Comparison of ENCODE assay signal across 21 cellular contexts in the genomic region with DNA sequence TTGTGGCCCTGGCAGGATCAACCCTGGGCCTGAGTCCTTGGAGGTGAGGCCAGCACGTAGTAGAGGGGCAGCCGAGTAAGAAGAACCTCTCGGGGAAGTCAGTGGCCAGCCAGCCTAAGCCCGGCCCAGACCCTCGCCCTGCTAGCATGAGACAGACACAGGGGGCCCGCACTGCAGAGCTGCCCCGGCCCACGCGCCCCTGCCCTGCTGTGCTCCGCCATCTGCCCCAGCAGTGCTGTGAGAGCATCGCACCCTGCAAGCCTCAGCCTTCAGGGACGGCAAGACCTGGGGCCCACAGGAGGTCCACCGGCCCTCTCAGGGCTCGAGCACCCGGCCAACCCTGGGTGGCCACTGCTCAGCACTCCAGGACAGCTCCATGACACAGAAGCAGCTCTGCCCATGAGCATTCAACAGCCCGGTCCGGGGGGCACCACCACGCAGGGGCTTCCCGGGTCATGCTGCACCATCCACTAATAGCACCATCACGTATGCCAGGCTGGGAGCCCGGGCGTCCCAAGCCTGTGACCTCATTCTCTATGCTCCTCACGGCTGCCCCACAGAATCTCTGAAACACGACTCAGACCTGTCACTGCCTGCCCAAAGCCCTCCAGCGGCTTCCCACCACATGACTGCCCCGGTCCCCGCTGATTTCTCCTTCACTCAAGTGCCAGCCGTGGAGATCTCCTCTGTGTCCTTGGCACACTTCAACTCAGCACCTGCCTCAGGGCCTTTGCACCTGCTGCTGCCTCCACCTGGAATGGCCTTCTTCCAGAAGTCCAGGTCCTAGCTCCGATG. TPM values are rescaled to one million over a fixed set of nuclear protein-coding genes. Genes with fewer than 3 reads are reported as not detected.
DNase-seq lines count a peak whose midpoint lies in the region; ATAC-seq and TF ChIP-seq lines count a peak whose summit lies in the region.
"Had no signal": no experiment of that assay in that cellular context is flagged by ENCODE, and none has a peak within 500 bp of the region (broad histone marks: within the 10 kb centered on the region; RNA-seq: fewer than 3 reads in every experiment).

No MANE protein-coding gene starts in this region.

- H3K4ac ChIP-seq in neuronal stem cell (ENCODE audit: low read length): no peak overlapping the region

- H3K4me1 ChIP-seq in neuronal stem cell (ENCODE audit: control insufficient read depth in 2 of 2, insufficient read depth in 1 of 2, low read depth in 1 of 2, low read length in 2 of 2) (no peaks in the 10 kb centered on the region), vagina (peaks cover 28% of the 10 kb centered on the region)
- H3K4me1 ChIP-seq: esophagus squamous epithelium had no signal

- peak overlapping the region; percentile 6 for H3K23ac ChIP-seq in neuronal stem cell (ENCODE audit: low read depth, low read length, poor library complexity)

- in situ Hi-C loops in brain microvascular endothelial cell (cut with HindIII; ENCODE audit: low pct_ligation_motif_present, low sequenced_read_pairs): no loop called here

- no peak overlapping the region for H2AFZ ChIP-seq in neuronal stem cell (ENCODE audit: low read length)

- peak overlapping the region; percentile 84 for H3K14ac ChIP-seq in neuronal stem cell (ENCODE audit: low read length)

- no peak overlapping the region for H2BK120ac ChIP-seq in neuronal stem cell (ENCODE audit: low read depth, low read length)

- H3K27ac Mint-ChIP-seq in natural killer cell treated with Interleukin-12 subunit alpha and Interleukin-12 subunit beta and Interleukin-15 and Interleukin-18, amount 100 ng/mL, for 72 hours: no peak overlapping the region
- no peak overlapping the region for H3K27ac Mint-ChIP-seq in natural killer cell
- H3K27ac Mint-ChIP-seq: activated naive CD4-positive, alpha-beta T cell treated with anti-CD3 and anti-CD28 coated beads, Interleukin-2, amount 50 U/mL, for 72 hours; activated T-cell treated with anti-CD3 and anti-CD28 coated beads, Interleukin-2, amount 50 U/mL, for 72 hours had no signal

- peak overlapping the region; percentile 19 for H3K18ac ChIP-seq in neuronal stem cell (ENCODE audit: low read length)

- no peak overlapping the region for H2BK12ac ChIP-seq in neuronal stem cell (ENCODE audit: low read length)

- no peak overlapping the region for H4K8ac ChIP-seq in neuronal stem cell (ENCODE audit: low read depth, low read length)

- no peaks in the 10 kb centered on the region for H3K36me3 ChIP-seq in brain microvascular endothelial cell (replicated peaks)
- H3K36me3 ChIP-seq in neuronal stem cell (replicated peaks in 1 of 2; ENCODE audit: control insufficient read depth in 2 of 2, insufficient read depth in 2 of 2, low read length in 2 of 2): no peaks in the 10 kb centered on the region
- H3K36me3 ChIP-seq in vagina: no peaks in the 10 kb centered on the region
- H3K36me3 ChIP-seq in H7 (replicated peaks; ENCODE audit: control insufficient read depth, insufficient read depth, low read length): no peaks in the 10 kb centered on the region
- H3K36me3 ChIP-seq: esophagus squamous epithelium, thoracic aorta had no signal

- no peak overlapping the region for H4K91ac ChIP-seq in neuronal stem cell (ENCODE audit: low read depth, low read length, poor library complexity)

- TF ChIP-seq CTCF in natural killer cell (IDR thresholded peaks at IDR 0.05) (no peak), brain microvascular endothelial cell (IDR thresholded peaks at IDR 0.05; ENCODE audit: low read depth, low read length, missing control alignments) (no peak), vagina (IDR thresholded peaks at IDR 0.05) (no peak)

- peaks cover 0 to 6% of the 10 kb centered on the region in 2 donors for H3K27me3 Mint-ChIP-seq in natural killer cell treated with Interleukin-12 subunit alpha and Interleukin-12 subunit beta and Interleukin-15 and Interleukin-18, amount 100 ng/mL, for 72 hours
- peaks cover 0 to 4% of the 10 kb centered on the region in 2 donors for H3K27me3 Mint-ChIP-seq in natural killer cell (ENCODE audit: low read depth in 2 of 2)

- peak overlapping the region; percentile 58 for H2BK15ac ChIP-seq in neuronal stem cell (ENCODE audit: low read length)

- H3K36me3 Mint-ChIP-seq in natural killer cell treated with Interleukin-12 subunit alpha and Interleukin-12 subunit beta and Interleukin-15 and Interleukin-18, amount 100 ng/mL, for 72 hours: peaks cover 12% of the 10 kb centered on the region
- no peaks in the 10 kb centered on the region for H3K36me3 Mint-ChIP-seq in natural killer cell

- peak; percentile 43 to 48 for ATAC-seq in natural killer cell treated with Interleukin-12 subunit alpha and Interleukin-12 subunit beta and Interleukin-15 and Interleukin-18, amount 100 ng/mL, for 72 hours
- no peak for ATAC-seq in natural killer cell
- ATAC-seq in HG02938 (IDR thresholded peaks at IDR 0.05; ENCODE audit: unreplicated experiment): no peak
- ATAC-seq in GM21786 (IDR thresholded peaks at IDR 0.05; ENCODE audit: unreplicated experiment): no peak
- ATAC-seq: activated naive CD4-positive, alpha-beta T cell treated with anti-CD3 and anti-CD28 coated beads, Interleukin-2, amount 50 U/mL, for 72 hours; activated T-cell treated with anti-CD3 and anti-CD28 coated beads, Interleukin-2, amount 50 U/mL, for 72 hours; left colon had no signal

- H3K27ac ChIP-seq in brain microvascular endothelial cell (peak overlapping the region; percentile 95), neuronal stem cell (replicated peaks; ENCODE audit: low read length) (no peak overlapping the region), vagina (peak overlapping the region; percentile 72)
- H3K27ac ChIP-seq: esophagus squamous epithelium, thoracic aorta had no signal

- no peak overlapping the region for H2BK5ac ChIP-seq in neuronal stem cell (ENCODE audit: low read length)

- TF ChIP-seq POLR2A in vagina (IDR thresholded peaks at IDR 0.05): no peak

- H3K79me1 ChIP-seq in neuronal stem cell (ENCODE audit: low read depth, low read length): no peaks in the 10 kb centered on the region

- no CpG with 5 or more reads among the region's 29 CpGs for WGBS in neuronal stem cell (ENCODE audit: extremely low coverage in 2 of 2, insufficient read length in 2 of 2, insufficient replicate concordance in 1 of 2), 2 donors

- H3K4me3 Mint-ChIP-seq in natural killer cell treated with Interleukin-12 subunit alpha and Interleukin-12 subunit beta and Interleukin-15 and Interleukin-18, amount 100 ng/mL, for 72 hours: no peak overlapping the region
- H3K4me3 Mint-ChIP-seq in natural killer cell: no peak overlapping the region
- H3K4me3 Mint-ChIP-seq: activated T-cell treated with anti-CD3 and anti-CD28 coated beads, Interleukin-2, amount 50 U/mL, for 72 hours had no signal

- peak overlapping the region; percentile 12 for H3K9ac ChIP-seq in neuronal stem cell (ENCODE audit: low read depth, low read length, poor library complexity)

- H3K4me1 Mint-ChIP-seq in natural killer cell treated with Interleukin-12 subunit alpha and Interleukin-12 subunit beta and Interleukin-15 and Interleukin-18, amount 100 ng/mL, for 72 hours (ENCODE audit: low read depth in 2 of 2): no peaks in the 10 kb centered on the region
- H3K4me1 Mint-ChIP-seq in natural killer cell: no peaks in the 10 kb centered on the region

- H2AK5ac ChIP-seq in neuronal stem cell (ENCODE audit: low read depth, low read length): peak overlapping the region; percentile 0

- H3K4me3 ChIP-seq in brain microvascular endothelial cell (ENCODE audit: low read depth, low read length) (no peak overlapping the region), neuronal stem cell (ENCODE audit: low read length in 2 of 2) (no peak overlapping the region), vagina (no peak overlapping the region), H7 (ENCODE audit: insufficient read depth, low read depth, low read length) (no peak overlapping the region)
- H3K4me3 ChIP-seq: esophagus squamous epithelium, thoracic aorta had no signal

- peak; percentile 55 for DNase-seq in natural killer cell treated with Interleukin-12 subunit alpha and Interleukin-12 subunit beta and Interleukin-15 and Interleukin-18, amount 100 ng/mL, for 72 hours (ENCODE audit: low spot score)
- no peak for DNase-seq in natural killer cell
- DNase-seq in brain microvascular endothelial cell: no peak
- DNase-seq in neuronal stem cell (ENCODE audit: low spot score): no peak
- DNase-seq in vagina (ENCODE audit: extremely low spot score in 2 of 2): no peak
- DNase-seq in H7: no peak
- DNase-seq: ACHN; activated T-cell treated with anti-CD3 and anti-CD28 coated beads, Interleukin-2, amount 50 U/mL, for 72 hours; DMS 273 treated with DMSO at 0.1 percent for 48 hours; effector memory CD4-positive, alpha-beta T cell; esophagus squamous epithelium; glutamatergic neuron; left colon; NCI-H510A treated with DMSO at 0.1 percent for 48 hours; RPMI8226; SW 1271 had no signal

- H3K27me3 ChIP-seq in brain microvascular endothelial cell (replicated peaks) (no peaks in the 10 kb centered on the region), neuronal stem cell (ENCODE audit: control insufficient read depth in 3 of 3, insufficient read depth in 3 of 3, low read depth in 1 of 3, low read length in 3 of 3) (no peaks in the 10 kb centered on the region), vagina (no peaks in the 10 kb centered on the region), H7 (ENCODE audit: control insufficient read depth, insufficient read depth, low read length) (no peaks in the 10 kb centered on the region)
- H3K27me3 ChIP-seq: esophagus squamous epithelium had no signal

- H3K9me3 ChIP-seq in neuronal stem cell (replicated peaks in 1 of 2; ENCODE audit: control insufficient read depth in 2 of 2, insufficient read depth in 1 of 2, low read depth in 1 of 2, low read length in 2 of 2): peaks cover 0 to 2% of the 10 kb centered on the region in 2 donors
- H3K9me3 ChIP-seq in vagina: no peaks in the 10 kb centered on the region

- no peak overlapping the region for H3K4me2 ChIP-seq in neuronal stem cell (ENCODE audit: insufficient read depth, low read length, poor library complexity, severe bottlenecking)

- intact Hi-C loops in natural killer cell (cut with micrococcal nuclease): no loop called here
- intact Hi-C loops in vagina (cut with DNase I): no loop called here

- peaks cover 4% of the 10 kb centered on the region for H3K9me3 Mint-ChIP-seq in natural killer cell treated with Interleukin-12 subunit alpha and Interleukin-12 subunit beta and Interleukin-15 and Interleukin-18, amount 100 ng/mL, for 72 hours
- H3K9me3 Mint-ChIP-seq in natural killer cell: peaks cover 2 to 6% of the 10 kb centered on the region in 2 donors

RNA-seq across cellular contexts. Expression of a gene that starts 38.1 kb away (rescaled TPM):
- not detected for total RNA-seq in natural killer cell treated with Interleukin-12 subunit alpha and Interleukin-12 subunit beta and Interleukin-15 and Interleukin-18, amount 100 ng/mL, for 72 hours
- under 1 TPM in 1 of 3 donors, not detected in 2; 0.28 TPM for total RNA-seq in natural killer cell
- 5.3 TPM for polyA plus RNA-seq in neuronal stem cell (2013, experiment 1 of 2)
- 5.7 TPM for polyA plus RNA-seq in neuronal stem cell (2013, experiment 2 of 2)
- 17.4 TPM for total RNA-seq in vagina
- total RNA-seq in H7 (2014; rRNA removed; shearing (Covaris generic)): 1.7 and 2.2 TPM in 2 replicates
- total RNA-seq: activated CD8-positive, alpha-beta memory T cell treated with anti-CD3 and anti-CD28 coated beads for 36 hours; activated naive CD4-positive, alpha-beta T cell treated with anti-CD3 and anti-CD28 coated beads, Interleukin-2, amount 50 U/mL, for 72 hours; activated T-cell treated with anti-CD3 and anti-CD28 coated beads, Interleukin-2, amount 50 U/mL, for 72 hours had no signal

Comparison
In these comparisons a context has a peak if more than half of its experiments do, and no peak if none do; other contexts are left out.
1. ATAC-seq: peak in natural killer cell treated with Interleukin-12 subunit alpha and Interleukin-12 subunit beta and Interleukin-15 and Interleukin-18, amount 100 ng/mL, for 72 hours (2 of 2); none in natural killer cell (0 of 3), HG02938 (single experiment) and GM21786 (single experiment).